Comparison of ENCODE assay signal across 15 cellular contexts in the genomic region with DNA sequence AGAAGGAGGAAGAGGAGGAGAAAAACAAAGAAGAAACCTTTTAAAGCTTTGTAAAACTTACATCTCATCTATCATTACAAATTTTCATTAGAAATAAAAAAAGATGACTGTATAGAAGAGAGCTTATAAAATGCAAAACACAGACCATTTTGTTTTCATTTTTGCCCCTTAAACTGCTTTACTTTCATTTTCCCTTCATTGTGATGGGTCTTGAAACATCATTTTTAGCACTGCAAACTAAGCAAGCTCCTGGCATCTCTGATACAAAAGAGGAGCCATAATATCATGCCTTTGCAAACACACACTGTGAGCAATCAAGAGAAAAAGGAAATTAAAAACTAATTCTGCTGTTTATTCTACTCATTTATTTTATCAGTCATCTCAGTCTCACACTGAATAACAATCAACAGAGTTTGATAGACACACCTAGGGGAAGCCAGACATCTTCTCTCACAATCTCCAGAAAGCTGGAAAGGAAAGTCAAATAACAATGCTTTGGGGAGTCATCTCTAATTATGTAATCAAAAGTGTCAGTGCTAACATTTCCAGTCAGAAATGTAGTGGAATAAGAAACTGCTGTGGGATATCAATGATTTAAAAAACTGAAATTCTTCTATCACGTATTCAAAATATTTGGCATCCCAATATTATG.
A peak's percentile ranks its signal among the peaks of the same experiment; 100 is the strongest.
DNase-seq lines count a peak whose midpoint lies in the region; ATAC-seq and TF ChIP-seq lines count a peak whose summit lies in the region.
"Had no signal": no experiment of that assay in that cellular context is flagged by ENCODE, and none has a peak within 500 bp of the region (broad histone marks: within the 10 kb centered on the region; RNA-seq: fewer than 3 reads in every experiment).

No MANE protein-coding gene starts in this region.

- H3K79me2 ChIP-seq in SK-N-SH (ENCODE audit: insufficient read depth) (no peaks in the 10 kb centered on the region), OCI-LY3 (ENCODE audit: low read length) (no peaks in the 10 kb centered on the region), mesendoderm (ENCODE audit: control insufficient read depth, insufficient read depth, low read length) (no peaks in the 10 kb centered on the region)

- peak overlapping the region; percentile 45 for H2BK120ac ChIP-seq in mesendoderm (ENCODE audit: low read depth, low read length)

- H3F3A ChIP-seq in SK-N-SH (replicated peaks; ENCODE audit: insufficient read depth): no peaks in the 10 kb centered on the region

- no peaks in the 10 kb centered on the region for H3K79me1 ChIP-seq in mesendoderm (ENCODE audit: low read length)

- H3K9me3 ChIP-seq in SK-N-SH: no peaks in the 10 kb centered on the region
- H3K9me3 ChIP-seq in OCI-LY3 (ENCODE audit: insufficient read depth, low read length): no peaks in the 10 kb centered on the region
- no peaks in the 10 kb centered on the region for H3K9me3 ChIP-seq in effector memory CD4-positive, alpha-beta T cell (ENCODE audit: control insufficient read depth, low read length)
- H3K9me3 ChIP-seq: BLaER1 had no signal

- H3K27ac ChIP-seq in SK-N-SH (ENCODE audit: low read depth in 2 of 2, low read length in 1 of 2) (no peak overlapping the region), OCI-LY3 (ENCODE audit: low read length) (no peak overlapping the region), mesendoderm (ENCODE audit: low read depth, low read length) (no peak overlapping the region)
- H3K27ac ChIP-seq in effector memory CD4-positive, alpha-beta T cell (ENCODE audit: insufficient read depth, low read length, poor library complexity, severe bottlenecking): no peak overlapping the region
- H3K27ac ChIP-seq: BLaER1 had no signal

- H4K8ac ChIP-seq in mesendoderm (ENCODE audit: low read depth, low read length): no peak overlapping the region

- H3K4me3 ChIP-seq in SK-N-SH (ENCODE audit: low read depth in 2 of 2, low read length in 1 of 2) (no peak overlapping the region), OCI-LY3 (ENCODE audit: low read length) (no peak overlapping the region), mesendoderm (ENCODE audit: low read length) (no peak overlapping the region)
- H3K4me3 ChIP-seq in effector memory CD4-positive, alpha-beta T cell (ENCODE audit: insufficient read depth, low read depth, low read length, poor library complexity, severe bottlenecking): no peak overlapping the region
- H3K4me3 ChIP-seq: BLaER1, GM23338 had no signal

- DNase-seq in SK-N-SH (no peak), mesendoderm (peak; percentile 81), NCI-H1694 treated with DMSO at 0.1 percent for 48 hours (lab: John Stamatoyannopoulos, UW) (no peak), erythroblast (lab: John Stamatoyannopoulos, UW) (no peak)
- DNase-seq in effector memory CD4-positive, alpha-beta T cell: no peak
- DNase-seq: 8988T; CD4-positive, alpha-beta memory T cell; DMS153; DMS79; GF-D8; HCEC 1CT had no signal

- H2BK5ac ChIP-seq in mesendoderm (ENCODE audit: low read length): no peak overlapping the region

- no peak overlapping the region for H3K23ac ChIP-seq in mesendoderm (ENCODE audit: low read length)

- H3K36me3 ChIP-seq in SK-N-SH (replicated peaks in 1 of 2; ENCODE audit: control insufficient read depth in 1 of 2, insufficient read depth in 2 of 2, low read length in 1 of 2) (no peaks in the 10 kb centered on the region), OCI-LY3 (replicated peaks; ENCODE audit: low read depth, low read length) (no peaks in the 10 kb centered on the region), mesendoderm (ENCODE audit: control insufficient read depth, insufficient read depth, low read length) (no peaks in the 10 kb centered on the region)
- no peaks in the 10 kb centered on the region for H3K36me3 ChIP-seq in effector memory CD4-positive, alpha-beta T cell (ENCODE audit: control insufficient read depth, insufficient read depth, low read length)
- H3K36me3 ChIP-seq: BLaER1 had no signal

- POLR2A ChIA-PET in SK-N-SH (lab: Yijun Ruan, JAX): no interaction called here

- H3K9me2 ChIP-seq in SK-N-SH: no peaks in the 10 kb centered on the region

- H4K5ac ChIP-seq in mesendoderm (ENCODE audit: low read length): no peak overlapping the region

- TF ChIP-seq CTCF in SK-N-SH (IDR thresholded peaks at IDR 0.05): no peak
- no peak for TF ChIP-seq CTCF in OCI-LY3 (IDR thresholded peaks at IDR 0.05; ENCODE audit: low read depth, low read length)

- H3K27me3 ChIP-seq in SK-N-SH (ENCODE audit: insufficient read depth) (no peaks in the 10 kb centered on the region), OCI-LY3 (ENCODE audit: low read depth, low read length) (no peaks in the 10 kb centered on the region), mesendoderm (ENCODE audit: insufficient read depth, low read length, poor library complexity) (no peaks in the 10 kb centered on the region)
- H3K27me3 ChIP-seq in effector memory CD4-positive, alpha-beta T cell (replicated peaks; ENCODE audit: control insufficient read depth, insufficient read depth, low read length, poor library complexity, severe bottlenecking): no peaks in the 10 kb centered on the region
- H3K27me3 ChIP-seq: BLaER1 had no signal

- H3K9ac ChIP-seq in SK-N-SH: no peak overlapping the region
- no peak overlapping the region for H3K9ac ChIP-seq in OCI-LY3 (ENCODE audit: low read length)
- H3K9ac ChIP-seq in mesendoderm (ENCODE audit: low read length): no peak overlapping the region
- H3K9ac ChIP-seq: BLaER1 had no signal

- TF ChIP-seq RAD21 in SK-N-SH (IDR thresholded peaks at IDR 0.05; ENCODE audit: low read length): no peak

- H3K4me1 ChIP-seq in SK-N-SH (ENCODE audit: control insufficient read depth in 1 of 2, insufficient read depth in 2 of 2, low read depth in 1 of 2, low read length in 1 of 2) (no peaks in the 10 kb centered on the region; a peak in 2 of 4 replicates), OCI-LY3 (ENCODE audit: low read length) (no peaks in the 10 kb centered on the region), mesendoderm (ENCODE audit: control insufficient read depth, low read depth, low read length) (no peaks in the 10 kb centered on the region)
- H3K4me1 ChIP-seq in effector memory CD4-positive, alpha-beta T cell (ENCODE audit: control insufficient read depth, insufficient read depth, low read length, poor library complexity, severe bottlenecking): no peaks in the 10 kb centered on the region
- H3K4me1 ChIP-seq: BLaER1 had no signal

- TF ChIP-seq POLR2A in erythroblast (IDR thresholded peaks at IDR 0.05; ENCODE audit: low read length): no peak

- H3K4me2 ChIP-seq in SK-N-SH (peak overlapping the region; percentile 27; the same call in 1 of the 2 replicates), OCI-LY3 (ENCODE audit: low read length) (no peak overlapping the region), mesendoderm (ENCODE audit: low read length) (no peak overlapping the region)
- H3K4me2 ChIP-seq: BLaER1, GM23338 had no signal

- H3K4ac ChIP-seq in mesendoderm (ENCODE audit: low read depth, low read length): no peak overlapping the region

- no peak overlapping the region for H3K18ac ChIP-seq in mesendoderm (ENCODE audit: low read length)

- CTCF ChIA-PET in SK-N-SH (lab: Yijun Ruan, JAX): no interaction called here

- no peak for TF ChIP-seq EP300 in SK-N-SH (IDR thresholded peaks at IDR 0.05; ENCODE audit: borderline replicate concordance in 1 of 2, low read depth in 1 of 2, low read length in 1 of 2)

- ATAC-seq in SK-N-SH treated with all-trans-retinoic acid at 6 μM for 48 hours: no peak
- ATAC-seq: GM23338 had no signal

- no peak overlapping the region for H3K56ac ChIP-seq in mesendoderm (ENCODE audit: low read length)

- H4K20me1 ChIP-seq in SK-N-SH (ENCODE audit: insufficient read depth) (no peaks in the 10 kb centered on the region), OCI-LY3 (ENCODE audit: insufficient read depth, low read length) (no peaks in the 10 kb centered on the region)
- H4K20me1 ChIP-seq: BLaER1 had no signal

- H2AK5ac ChIP-seq in mesendoderm (ENCODE audit: low read length): no peak overlapping the region

- no peak overlapping the region for H2BK15ac ChIP-seq in mesendoderm (replicated peaks; ENCODE audit: low read depth)

- peak overlapping the region; percentile 25; the same call in 1 of the 2 replicates for H2AFZ ChIP-seq in SK-N-SH (ENCODE audit: low read depth)
- H2AFZ ChIP-seq in OCI-LY3 (ENCODE audit: low read depth, low read length): 0 out of 2 replicates have a peak overlapping the region, but pooled peaks have one; percentile 1
- H2AFZ ChIP-seq: GM23338 had no signal

- WGBS in SK-N-SH (ENCODE audit: low lambda C conversion rate): 67% methylated on average over 1 of the region's 1 CpG
- no CpG with 5 or more reads among the region's 1 CpG for WGBS in mesendoderm (ENCODE audit: extremely low coverage, insufficient coverage, low lambda C conversion rate)

TF ChIP-seq in SK-N-SH, 30 proteins besides CTCF, POLR2A, EP300 and RAD21 (continues in another document):
- TF ChIP-seq MXI1 (IDR thresholded peaks at IDR 0.05; ENCODE audit: low read depth, low read length): no peak
- no peak for TF ChIP-seq RCOR1 (IDR thresholded peaks at IDR 0.05; ENCODE audit: low read length)

TF ChIP-seq in SK-N-SH treated with all-trans-retinoic acid at 6 μM for 48 hours, 23 proteins besides CTCF, POLR2A, EP300 and RAD21 (continues in another document):
- TF ChIP-seq, protein P1, sequence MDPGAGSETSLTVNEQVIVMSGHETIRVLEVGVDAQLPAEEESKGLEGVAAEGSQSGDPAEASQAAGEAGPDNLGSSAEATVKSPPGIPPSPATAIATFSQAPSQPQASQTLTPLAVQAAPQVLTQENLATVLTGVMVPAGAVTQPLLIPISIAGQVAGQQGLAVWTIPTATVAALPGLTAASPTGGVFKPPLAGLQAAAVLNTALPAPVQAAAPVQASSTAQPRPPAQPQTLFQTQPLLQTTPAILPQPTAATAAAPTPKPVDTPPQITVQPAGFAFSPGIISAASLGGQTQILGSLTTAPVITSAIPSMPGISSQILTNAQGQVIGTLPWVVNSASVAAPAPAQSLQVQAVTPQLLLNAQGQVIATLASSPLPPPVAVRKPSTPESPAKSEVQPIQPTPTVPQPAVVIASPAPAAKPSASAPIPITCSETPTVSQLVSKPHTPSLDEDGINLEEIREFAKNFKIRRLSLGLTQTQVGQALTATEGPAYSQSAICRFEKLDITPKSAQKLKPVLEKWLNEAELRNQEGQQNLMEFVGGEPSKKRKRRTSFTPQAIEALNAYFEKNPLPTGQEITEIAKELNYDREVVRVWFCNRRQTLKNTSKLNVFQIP (CRISPR knock-in tag; IDR thresholded peaks at IDR 0.05; ENCODE audit: borderline replicate concordance, low read depth): no peak
- TF ChIP-seq ARNTL (CRISPR knock-in tag; IDR thresholded peaks at IDR 0.05; ENCODE audit: borderline replicate concordance, low read depth) (no peak), OSR1 (CRISPR knock-in tag; IDR thresholded peaks at IDR 0.05) (no peak)
